Comparison of ENCODE assay signal across 14 cellular contexts in the genomic region with DNA sequence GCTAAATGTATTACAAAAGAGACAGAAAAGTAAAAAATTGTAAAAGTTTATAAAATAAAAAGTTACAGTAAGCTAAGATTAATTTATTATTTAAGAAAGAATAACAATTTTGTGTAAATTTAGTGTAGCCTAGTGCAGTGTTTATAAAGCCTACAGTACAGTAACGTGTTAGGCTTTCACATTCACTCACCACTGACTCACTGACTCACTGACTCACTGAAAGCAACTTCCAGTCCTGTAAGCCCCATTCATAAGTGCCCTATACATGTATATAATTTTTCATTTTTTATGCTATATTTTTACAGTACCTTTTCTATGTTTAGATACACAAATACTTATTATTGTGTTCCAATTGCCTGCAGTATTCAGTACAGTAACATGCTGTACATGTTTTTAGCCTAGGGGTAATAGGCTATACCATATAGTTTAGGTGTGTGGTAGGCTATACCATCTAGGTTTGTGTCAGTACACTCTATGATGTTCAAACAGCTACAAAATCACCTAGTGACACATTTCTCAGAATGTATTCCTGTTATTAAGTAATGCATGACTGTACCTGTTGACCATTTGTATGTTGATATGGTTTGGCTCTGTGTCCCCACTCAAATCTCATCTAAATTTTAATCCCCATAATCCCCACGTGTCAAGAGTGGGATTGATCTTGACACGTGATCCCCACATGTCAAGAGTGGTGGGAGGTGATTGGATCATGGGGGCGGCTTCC. TPM values are rescaled to one million over a fixed set of nuclear protein-coding genes. Genes with fewer than 3 reads are reported as not detected.
A peak's percentile ranks its signal among the peaks of the same experiment; 100 is the strongest.
DNase-seq lines count a peak whose midpoint lies in the region; ATAC-seq and TF ChIP-seq lines count a peak whose summit lies in the region.
"Had no signal": no experiment of that assay in that cellular context is flagged by ENCODE, and none has a peak within 500 bp of the region (broad histone marks: within the 10 kb centered on the region; RNA-seq: fewer than 3 reads in every experiment).

No MANE protein-coding gene starts in this region.

- WGBS in lower leg skin, 2 donors, result 70 to 71% methylated on average over 4 of the region's 4 CpGs

- TF ChIP-seq CTCF in fibroblast of pulmonary artery (IDR thresholded peaks at IDR 0.05; ENCODE audit: low read length, missing control alignments) (no peak), lower leg skin (IDR thresholded peaks at IDR 0.05) (no peak)

- intact Hi-C loops in lower leg skin (cut with DNase I; ENCODE audit: low total_unique reads), result no loop called here

- H3K9me3 Mint-ChIP-seq in T-cell, result peaks cover 0 to 8% (median 4%) of the 10 kb centered on the region in 3 donors

- DNase-seq in AG20443 (ENCODE audit: low spot score), result peak; percentile 26
- DNase-seq in NCI-H226, result peak; percentile 54
- peak; percentile 47 for DNase-seq in fibroblast of pulmonary artery (ENCODE audit: low read depth)
- DNase-seq in lower leg skin (ENCODE audit: low spot score in 2 of 2), result no peak
- DNase-seq in T-cell, result no peak
- DNase-seq: activated naive CD8-positive, alpha-beta T cell treated with anti-CD3 and anti-CD28 coated beads, Interleukin-2, amount 10 ng/mL, durations not matched to agents 7 days and 5 days; DMS53; heart right ventricle; stimulated activated CD4-positive, alpha-beta T cell treated with anti-CD3 and anti-CD28 coated beads, Interleukin-4, amount 100 ng/mL, for 4 hours; T-helper 9 cell had no signal

- H3K27ac Mint-ChIP-seq in T-cell, result no peak overlapping the region
- H3K27ac Mint-ChIP-seq: activated naive CD8-positive, alpha-beta T cell treated with anti-CD3 and anti-CD28 coated beads, Interleukin-2, amount 10 ng/mL, durations not matched to agents 7 days and 5 days had no signal

- TF ChIP-seq POLR2A in lower leg skin (IDR thresholded peaks at IDR 0.05), result no peak

- H3K4me1 Mint-ChIP-seq in T-cell, result no peaks in the 10 kb centered on the region
- H3K4me1 Mint-ChIP-seq: activated naive CD8-positive, alpha-beta T cell treated with anti-CD3 and anti-CD28 coated beads, Interleukin-2, amount 10 ng/mL, durations not matched to agents 7 days and 5 days had no signal

- H3K4me3 ChIP-seq in fibroblast of pulmonary artery (replicated peaks; ENCODE audit: low read depth, low read length) (no peak overlapping the region), lower leg skin (ENCODE audit: low read depth, poor library complexity, severe bottlenecking) (no peak overlapping the region)
- H3K4me3 ChIP-seq: heart right ventricle, vagina had no signal

- CTCF ChIA-PET in T-cell (lab: Charles Lee), result interaction anchor here in 1 of 2 donors (0.6 kb wide), 2 partner anchors 26 to 31 kb away, joined by 3 to 7 read pairs; no protein-coding TSS in a partner anchor

- POLR2A ChIA-PET in T-cell (lab: Charles Lee), result no interaction called here

- peaks cover 0 to 2% of the 10 kb centered on the region in 2 donors for H3K27me3 Mint-ChIP-seq in T-cell
- H3K27me3 Mint-ChIP-seq: activated naive CD8-positive, alpha-beta T cell treated with anti-CD3 and anti-CD28 coated beads, Interleukin-2, amount 10 ng/mL, durations not matched to agents 7 days and 5 days had no signal

- H3K4me3 Mint-ChIP-seq in T-cell, result no peak overlapping the region
- H3K4me3 Mint-ChIP-seq: activated naive CD8-positive, alpha-beta T cell treated with anti-CD3 and anti-CD28 coated beads, Interleukin-2, amount 10 ng/mL, durations not matched to agents 7 days and 5 days had no signal

- H3K36me3 Mint-ChIP-seq in T-cell, result no peaks in the 10 kb centered on the region
- H3K36me3 Mint-ChIP-seq: activated naive CD8-positive, alpha-beta T cell treated with anti-CD3 and anti-CD28 coated beads, Interleukin-2, amount 10 ng/mL, durations not matched to agents 7 days and 5 days had no signal

- peak; percentile 68 for ATAC-seq in GM21360 (IDR thresholded peaks at IDR 0.05; ENCODE audit: unreplicated experiment)
- no peak for ATAC-seq in GM19328 (IDR thresholded peaks at IDR 0.05; ENCODE audit: unreplicated experiment)
- ATAC-seq in T-cell (replicated peaks in 1 of 4), result no peak
- no peak for ATAC-seq in HG03521 (IDR thresholded peaks at IDR 0.05; ENCODE audit: unreplicated experiment)
- ATAC-seq: heart right ventricle had no signal

RNA-seq across cellular contexts. Expression of a gene that starts 57.9 kb away (rescaled TPM):
- not detected for total RNA-seq in lower leg skin
- under 1 TPM in 1 of 5 donors, not detected in 4; 0.35 TPM for total RNA-seq in T-cell
- total RNA-seq: activated naive CD8-positive, alpha-beta T cell treated with anti-CD3 and anti-CD28 coated beads, Interleukin-2, amount 10 ng/mL, durations not matched to agents 7 days and 5 days; vagina had no signal

Comparison
In these comparisons a context has a peak if more than half of its experiments do, and no peak if none do; other contexts are left out.
1. DNase-seq: peak in AG20443 (single experiment), NCI-H226 (single experiment) and fibroblast of pulmonary artery (single experiment); none in lower leg skin (0 of 2) and T-cell (0 of 34).